ENCODE assay signal across 1 cellular context in the genomic region with DNA sequence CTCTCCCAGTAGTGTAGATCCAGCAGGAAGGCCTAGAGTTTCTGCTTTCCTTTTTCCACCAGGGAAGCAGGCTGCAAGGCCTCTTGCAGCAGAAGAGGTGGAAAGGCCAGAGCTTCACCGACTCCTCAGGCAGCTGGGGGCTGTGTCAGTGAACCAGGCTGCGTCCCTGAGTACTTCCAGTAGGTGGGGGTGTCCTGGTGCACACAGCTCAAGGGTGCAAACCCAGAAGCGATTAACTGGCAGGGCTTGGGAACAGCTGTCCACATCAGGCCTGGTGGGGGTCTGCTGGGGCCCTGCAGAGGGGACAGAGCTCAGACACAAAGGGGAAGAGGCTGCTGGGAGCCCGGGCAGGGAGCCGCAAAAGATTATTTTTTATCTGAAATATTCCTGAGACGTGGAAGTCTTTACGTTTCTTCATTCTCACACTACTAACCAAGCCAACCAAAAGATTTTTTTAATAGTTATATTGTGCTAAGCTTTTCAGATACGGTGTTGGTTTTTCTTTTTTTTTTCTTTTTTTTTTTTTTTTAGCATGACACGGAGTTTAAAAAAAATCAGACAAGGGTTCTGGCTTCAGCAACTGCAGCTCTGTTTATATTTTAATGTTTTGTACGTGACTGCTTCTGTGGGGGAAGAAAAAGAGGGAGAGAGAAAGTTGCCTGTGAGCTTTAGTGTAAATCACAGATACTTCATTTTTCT.
A peak's percentile ranks its signal among the peaks of the same experiment; 100 is the strongest.
TF ChIP-seq lines count a peak whose summit lies in the region.

No MANE protein-coding gene starts in this region.

TF ChIP-seq in HEK293, 187 proteins besides CTCF, POLR2A, EP300 and RAD21 (continued from another document and continues in another):
- TF ChIP-seq, protein P1, sequence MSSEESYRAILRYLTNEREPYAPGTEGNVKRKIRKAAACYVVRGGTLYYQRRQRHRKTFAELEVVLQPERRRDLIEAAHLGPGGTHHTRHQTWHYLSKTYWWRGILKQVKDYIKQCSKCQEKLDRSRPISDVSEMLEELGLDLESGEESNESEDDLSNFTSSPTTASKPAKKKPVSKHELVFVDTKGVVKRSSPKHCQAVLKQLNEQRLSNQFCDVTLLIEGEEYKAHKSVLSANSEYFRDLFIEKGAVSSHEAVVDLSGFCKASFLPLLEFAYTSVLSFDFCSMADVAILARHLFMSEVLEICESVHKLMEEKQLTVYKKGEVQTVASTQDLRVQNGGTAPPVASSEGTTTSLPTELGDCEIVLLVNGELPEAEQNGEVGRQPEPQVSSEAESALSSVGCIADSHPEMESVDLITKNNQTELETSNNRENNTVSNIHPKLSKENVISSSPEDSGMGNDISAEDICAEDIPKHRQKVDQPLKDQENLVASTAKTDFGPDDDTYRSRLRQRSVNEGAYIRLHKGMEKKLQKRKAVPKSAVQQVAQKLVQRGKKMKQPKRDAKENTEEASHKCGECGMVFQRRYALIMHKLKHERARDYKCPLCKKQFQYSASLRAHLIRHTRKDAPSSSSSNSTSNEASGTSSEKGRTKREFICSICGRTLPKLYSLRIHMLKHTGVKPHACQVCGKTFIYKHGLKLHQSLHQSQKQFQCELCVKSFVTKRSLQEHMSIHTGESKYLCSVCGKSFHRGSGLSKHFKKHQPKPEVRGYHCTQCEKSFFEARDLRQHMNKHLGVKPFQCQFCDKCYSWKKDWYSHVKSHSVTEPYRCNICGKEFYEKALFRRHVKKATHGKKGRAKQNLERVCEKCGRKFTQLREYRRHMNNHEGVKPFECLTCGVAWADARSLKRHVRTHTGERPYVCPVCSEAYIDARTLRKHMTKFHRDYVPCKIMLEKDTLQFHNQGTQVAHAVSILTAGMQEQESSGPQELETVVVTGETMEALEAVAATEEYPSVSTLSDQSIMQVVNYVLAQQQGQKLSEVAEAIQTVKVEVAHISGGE (tag by site-specific recombination; conservative IDR thresholded peaks at IDR 0.05; ENCODE audit: low read depth), result no peak
- TF ChIP-seq ZNF157 (tag by site-specific recombination; IDR thresholded peaks at IDR 0.05), result no peak
- no peak for TF ChIP-seq ZBTB7A (tag by site-specific recombination; IDR thresholded peaks at IDR 0.05; ENCODE audit: low read depth)
- no peak for TF ChIP-seq ZSCAN16 (tag by site-specific recombination; IDR thresholded peaks at IDR 0.05)
- TF ChIP-seq KLF7 (tag by site-specific recombination; IDR thresholded peaks at IDR 0.05; ENCODE audit: borderline replicate concordance), result no peak
- TF ChIP-seq ZNF777 (tag by site-specific recombination; IDR thresholded peaks at IDR 0.05; ENCODE audit: borderline replicate concordance), result no peak
- no peak for TF ChIP-seq ZBTB1 (tag by site-specific recombination; IDR thresholded peaks at IDR 0.05)
- TF ChIP-seq MEIS1 (CRISPR knock-in tag; IDR thresholded peaks at IDR 0.05; ENCODE audit: borderline replicate concordance), result no peak
- TF ChIP-seq BCL11A (tag by site-specific recombination; IDR thresholded peaks at IDR 0.05; ENCODE audit: low read depth), result no peak
- no peak for TF ChIP-seq ZNF302 (tag by site-specific recombination; IDR thresholded peaks at IDR 0.05; ENCODE audit: low read depth)
- TF ChIP-seq, protein P2, sequence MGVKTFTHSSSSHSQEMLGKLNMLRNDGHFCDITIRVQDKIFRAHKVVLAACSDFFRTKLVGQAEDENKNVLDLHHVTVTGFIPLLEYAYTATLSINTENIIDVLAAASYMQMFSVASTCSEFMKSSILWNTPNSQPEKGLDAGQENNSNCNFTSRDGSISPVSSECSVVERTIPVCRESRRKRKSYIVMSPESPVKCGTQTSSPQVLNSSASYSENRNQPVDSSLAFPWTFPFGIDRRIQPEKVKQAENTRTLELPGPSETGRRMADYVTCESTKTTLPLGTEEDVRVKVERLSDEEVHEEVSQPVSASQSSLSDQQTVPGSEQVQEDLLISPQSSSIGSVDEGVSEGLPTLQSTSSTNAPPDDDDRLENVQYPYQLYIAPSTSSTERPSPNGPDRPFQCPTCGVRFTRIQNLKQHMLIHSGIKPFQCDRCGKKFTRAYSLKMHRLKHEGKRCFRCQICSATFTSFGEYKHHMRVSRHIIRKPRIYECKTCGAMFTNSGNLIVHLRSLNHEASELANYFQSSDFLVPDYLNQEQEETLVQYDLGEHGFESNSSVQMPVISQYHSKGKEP (tag by site-specific recombination; IDR thresholded peaks at IDR 0.05), result no peak
- TF ChIP-seq, protein P3, sequence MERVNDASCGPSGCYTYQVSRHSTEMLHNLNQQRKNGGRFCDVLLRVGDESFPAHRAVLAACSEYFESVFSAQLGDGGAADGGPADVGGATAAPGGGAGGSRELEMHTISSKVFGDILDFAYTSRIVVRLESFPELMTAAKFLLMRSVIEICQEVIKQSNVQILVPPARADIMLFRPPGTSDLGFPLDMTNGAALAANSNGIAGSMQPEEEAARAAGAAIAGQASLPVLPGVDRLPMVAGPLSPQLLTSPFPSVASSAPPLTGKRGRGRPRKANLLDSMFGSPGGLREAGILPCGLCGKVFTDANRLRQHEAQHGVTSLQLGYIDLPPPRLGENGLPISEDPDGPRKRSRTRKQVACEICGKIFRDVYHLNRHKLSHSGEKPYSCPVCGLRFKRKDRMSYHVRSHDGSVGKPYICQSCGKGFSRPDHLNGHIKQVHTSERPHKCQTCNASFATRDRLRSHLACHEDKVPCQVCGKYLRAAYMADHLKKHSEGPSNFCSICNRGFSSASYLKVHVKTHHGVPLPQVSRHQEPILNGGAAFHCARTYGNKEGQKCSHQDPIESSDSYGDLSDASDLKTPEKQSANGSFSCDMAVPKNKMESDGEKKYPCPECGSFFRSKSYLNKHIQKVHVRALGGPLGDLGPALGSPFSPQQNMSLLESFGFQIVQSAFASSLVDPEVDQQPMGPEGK (tag by site-specific recombination; IDR thresholded peaks at IDR 0.05), result peak; percentile 25; the same call in 1 of the 2 replicates
- TF ChIP-seq ZNF324 (tag by site-specific recombination; IDR thresholded peaks at IDR 0.05), result no peak
- TF ChIP-seq ZNF169 (tag by site-specific recombination; IDR thresholded peaks at IDR 0.05), result no peak
- TF ChIP-seq ZNF133 (tag by site-specific recombination; IDR thresholded peaks at IDR 0.05), result no peak
- TF ChIP-seq GLIS2 (tag by site-specific recombination; IDR thresholded peaks at IDR 0.05), result no peak
- TF ChIP-seq ZNF654 (tag by site-specific recombination; IDR thresholded peaks at IDR 0.05; ENCODE audit: low read depth), result peak; percentile 32
- peak; percentile 80 for TF ChIP-seq ZNF341 (tag by site-specific recombination; IDR thresholded peaks at IDR 0.05; ENCODE audit: low read depth)
- TF ChIP-seq ZNF626 (tag by site-specific recombination; IDR thresholded peaks at IDR 0.05), result no peak
- TF ChIP-seq, protein P4, sequence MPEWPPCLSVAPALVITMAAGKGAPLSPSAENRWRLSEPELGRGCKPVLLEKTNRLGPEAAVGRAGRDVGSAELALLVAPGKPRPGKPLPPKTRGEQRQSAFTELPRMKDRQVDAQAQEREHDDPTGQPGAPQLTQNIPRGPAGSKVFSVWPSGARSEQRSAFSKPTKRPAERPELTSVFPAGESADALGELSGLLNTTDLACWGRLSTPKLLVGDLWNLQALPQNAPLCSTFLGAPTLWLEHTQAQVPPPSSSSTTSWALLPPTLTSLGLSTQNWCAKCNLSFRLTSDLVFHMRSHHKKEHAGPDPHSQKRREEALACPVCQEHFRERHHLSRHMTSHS (tag by site-specific recombination; IDR thresholded peaks at IDR 0.05), result no peak
- TF ChIP-seq ZNF677 (tag by site-specific recombination; IDR thresholded peaks at IDR 0.05), result no peak
- no peak for TF ChIP-seq SCRT1 (tag by site-specific recombination; IDR thresholded peaks at IDR 0.05; ENCODE audit: borderline replicate concordance)
- no peak for TF ChIP-seq ZNF426 (tag by site-specific recombination; IDR thresholded peaks at IDR 0.05)
- no peak for TF ChIP-seq ZNF239 (tag by site-specific recombination; IDR thresholded peaks at IDR 0.05)
- TF ChIP-seq, protein P5, sequence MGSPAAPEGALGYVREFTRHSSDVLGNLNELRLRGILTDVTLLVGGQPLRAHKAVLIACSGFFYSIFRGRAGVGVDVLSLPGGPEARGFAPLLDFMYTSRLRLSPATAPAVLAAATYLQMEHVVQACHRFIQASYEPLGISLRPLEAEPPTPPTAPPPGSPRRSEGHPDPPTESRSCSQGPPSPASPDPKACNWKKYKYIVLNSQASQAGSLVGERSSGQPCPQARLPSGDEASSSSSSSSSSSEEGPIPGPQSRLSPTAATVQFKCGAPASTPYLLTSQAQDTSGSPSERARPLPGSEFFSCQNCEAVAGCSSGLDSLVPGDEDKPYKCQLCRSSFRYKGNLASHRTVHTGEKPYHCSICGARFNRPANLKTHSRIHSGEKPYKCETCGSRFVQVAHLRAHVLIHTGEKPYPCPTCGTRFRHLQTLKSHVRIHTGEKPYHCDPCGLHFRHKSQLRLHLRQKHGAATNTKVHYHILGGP (tag by site-specific recombination; IDR thresholded peaks at IDR 0.05), result no peak
- TF ChIP-seq, protein P6, sequence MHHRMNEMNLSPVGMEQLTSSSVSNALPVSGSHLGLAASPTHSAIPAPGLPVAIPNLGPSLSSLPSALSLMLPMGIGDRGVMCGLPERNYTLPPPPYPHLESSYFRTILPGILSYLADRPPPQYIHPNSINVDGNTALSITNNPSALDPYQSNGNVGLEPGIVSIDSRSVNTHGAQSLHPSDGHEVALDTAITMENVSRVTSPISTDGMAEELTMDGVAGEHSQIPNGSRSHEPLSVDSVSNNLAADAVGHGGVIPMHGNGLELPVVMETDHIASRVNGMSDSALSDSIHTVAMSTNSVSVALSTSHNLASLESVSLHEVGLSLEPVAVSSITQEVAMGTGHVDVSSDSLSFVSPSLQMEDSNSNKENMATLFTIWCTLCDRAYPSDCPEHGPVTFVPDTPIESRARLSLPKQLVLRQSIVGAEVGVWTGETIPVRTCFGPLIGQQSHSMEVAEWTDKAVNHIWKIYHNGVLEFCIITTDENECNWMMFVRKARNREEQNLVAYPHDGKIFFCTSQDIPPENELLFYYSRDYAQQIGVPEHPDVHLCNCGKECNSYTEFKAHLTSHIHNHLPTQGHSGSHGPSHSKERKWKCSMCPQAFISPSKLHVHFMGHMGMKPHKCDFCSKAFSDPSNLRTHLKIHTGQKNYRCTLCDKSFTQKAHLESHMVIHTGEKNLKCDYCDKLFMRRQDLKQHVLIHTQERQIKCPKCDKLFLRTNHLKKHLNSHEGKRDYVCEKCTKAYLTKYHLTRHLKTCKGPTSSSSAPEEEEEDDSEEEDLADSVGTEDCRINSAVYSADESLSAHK (tag by site-specific recombination; IDR thresholded peaks at IDR 0.05), result no peak
- TF ChIP-seq GLIS1 (tag by site-specific recombination; IDR thresholded peaks at IDR 0.05), result peak; percentile 57
- TF ChIP-seq ZNF776 (tag by site-specific recombination; IDR thresholded peaks at IDR 0.05; ENCODE audit: borderline replicate concordance), result no peak
- no peak for TF ChIP-seq ZNF16 (tag by site-specific recombination; IDR thresholded peaks at IDR 0.05; ENCODE audit: low read depth)
- no peak for TF ChIP-seq KLF8 (tag by site-specific recombination; IDR thresholded peaks at IDR 0.05)
- no peak for TF ChIP-seq ZNF214 (tag by site-specific recombination; IDR thresholded peaks at IDR 0.05; ENCODE audit: borderline replicate concordance)
- no peak for TF ChIP-seq HOXC10 (CRISPR knock-in tag; IDR thresholded peaks at IDR 0.05)
- TF ChIP-seq ZNF660 (tag by site-specific recombination; IDR thresholded peaks at IDR 0.05), result peak; percentile 58; the same call in 1 of the 2 replicates
- no peak for TF ChIP-seq ZNF24 (tag by site-specific recombination; IDR thresholded peaks at IDR 0.05)
- TF ChIP-seq ZNF2 (tag by site-specific recombination; IDR thresholded peaks at IDR 0.05), result no peak
- TF ChIP-seq ZBTB17 (tag by site-specific recombination; IDR thresholded peaks at IDR 0.05), result no peak
- no peak for TF ChIP-seq ZEB2 (tag by site-specific recombination; IDR thresholded peaks at IDR 0.05)
- TF ChIP-seq, protein P7, sequence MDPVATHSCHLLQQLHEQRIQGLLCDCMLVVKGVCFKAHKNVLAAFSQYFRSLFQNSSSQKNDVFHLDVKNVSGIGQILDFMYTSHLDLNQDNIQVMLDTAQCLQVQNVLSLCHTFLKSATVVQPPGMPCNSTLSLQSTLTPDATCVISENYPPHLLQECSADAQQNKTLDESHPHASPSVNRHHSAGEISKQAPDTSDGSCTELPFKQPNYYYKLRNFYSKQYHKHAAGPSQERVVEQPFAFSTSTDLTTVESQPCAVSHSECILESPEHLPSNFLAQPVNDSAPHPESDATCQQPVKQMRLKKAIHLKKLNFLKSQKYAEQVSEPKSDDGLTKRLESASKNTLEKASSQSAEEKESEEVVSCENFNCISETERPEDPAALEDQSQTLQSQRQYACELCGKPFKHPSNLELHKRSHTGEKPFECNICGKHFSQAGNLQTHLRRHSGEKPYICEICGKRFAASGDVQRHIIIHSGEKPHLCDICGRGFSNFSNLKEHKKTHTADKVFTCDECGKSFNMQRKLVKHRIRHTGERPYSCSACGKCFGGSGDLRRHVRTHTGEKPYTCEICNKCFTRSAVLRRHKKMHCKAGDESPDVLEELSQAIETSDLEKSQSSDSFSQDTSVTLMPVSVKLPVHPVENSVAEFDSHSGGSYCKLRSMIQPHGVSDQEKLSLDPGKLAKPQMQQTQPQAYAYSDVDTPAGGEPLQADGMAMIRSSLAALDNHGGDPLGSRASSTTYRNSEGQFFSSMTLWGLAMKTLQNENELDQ (tag by site-specific recombination; IDR thresholded peaks at IDR 0.05; ENCODE audit: low read depth), result no peak
- peak; percentile 56; the same call in 1 of the 2 replicates for TF ChIP-seq ZIC2 (tag by site-specific recombination; IDR thresholded peaks at IDR 0.05)
- TF ChIP-seq ZNF202 (tag by site-specific recombination; IDR thresholded peaks at IDR 0.05; ENCODE audit: borderline replicate concordance), result no peak
- no peak for TF ChIP-seq ZNF791 (tag by site-specific recombination; IDR thresholded peaks at IDR 0.05)
- TF ChIP-seq, protein P8, sequence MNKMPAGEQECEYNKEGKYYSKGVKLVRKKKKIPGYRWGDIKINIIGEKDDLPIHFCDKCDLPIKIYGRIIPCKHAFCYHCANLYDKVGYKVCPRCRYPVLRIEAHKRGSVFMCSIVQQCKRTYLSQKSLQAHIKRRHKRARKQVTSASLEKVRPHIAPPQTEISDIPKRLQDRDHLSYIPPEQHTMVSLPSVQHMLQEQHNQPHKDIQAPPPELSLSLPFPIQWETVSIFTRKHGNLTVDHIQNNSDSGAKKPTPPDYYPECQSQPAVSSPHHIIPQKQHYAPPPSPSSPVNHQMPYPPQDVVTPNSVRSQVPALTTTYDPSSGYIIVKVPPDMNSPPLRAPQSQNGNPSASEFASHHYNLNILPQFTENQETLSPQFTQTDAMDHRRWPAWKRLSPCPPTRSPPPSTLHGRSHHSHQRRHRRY (tag by site-specific recombination; IDR thresholded peaks at IDR 0.05), result no peak
- no peak for TF ChIP-seq KLF9 (tag by site-specific recombination; IDR thresholded peaks at IDR 0.05; ENCODE audit: low read depth)
- no peak for TF ChIP-seq ZBTB21 (tag by site-specific recombination; IDR thresholded peaks at IDR 0.05)
- no peak for TF ChIP-seq GLI4 (tag by site-specific recombination; IDR thresholded peaks at IDR 0.05)
- no peak for TF ChIP-seq ZNF366 (tag by site-specific recombination; conservative IDR thresholded peaks at IDR 0.05)
- no peak for TF ChIP-seq ZNF473 (tag by site-specific recombination; IDR thresholded peaks at IDR 0.05)
- TF ChIP-seq ZNF335 (tag by site-specific recombination; conservative IDR thresholded peaks at IDR 0.05), result peak; percentile 45
- no peak for TF ChIP-seq ZNF248 (tag by site-specific recombination; IDR thresholded peaks at IDR 0.05)
- TF ChIP-seq ZNF610 (tag by site-specific recombination; IDR thresholded peaks at IDR 0.05; ENCODE audit: borderline replicate concordance), result no peak
